Comparison of ENCODE assay signal across 2 cellular contexts in genomic region chr6:129871220-129871619, GRCh38.
TF ChIP-seq lines count a peak whose summit lies in the region.

No MANE protein-coding gene starts in this region.

TF ChIP-seq in HCT116, 20 proteins besides CTCF, POLR2A, EP300 and RAD21:
- TF ChIP-seq SIN3A (IDR thresholded peaks at IDR 0.05; ENCODE audit: low read depth) (no peak), POLR2AphosphoS5 (IDR thresholded peaks at IDR 0.05; ENCODE audit: low read depth, low read length) (no peak), EGR1 (IDR thresholded peaks at IDR 0.05; ENCODE audit: low read depth) (no peak), CEBPB (IDR thresholded peaks at IDR 0.05; ENCODE audit: low read depth) (no peak), EZH2 (IDR thresholded peaks at IDR 0.05) (no peak), FOSL1 (IDR thresholded peaks at IDR 0.05; ENCODE audit: low read depth) (no peak), ZBTB33 (IDR thresholded peaks at IDR 0.05; ENCODE audit: extremely low read depth, insufficient replicate concordance, low read length) (no peak), MAX (IDR thresholded peaks at IDR 0.05) (no peak), EZH2phosphoT487 (IDR thresholded peaks at IDR 0.05; ENCODE audit: borderline replicate concordance) (no peak), CBX3 (IDR thresholded peaks at IDR 0.05; ENCODE audit: low read depth) (no peak), SRF (IDR thresholded peaks at IDR 0.05; ENCODE audit: low read depth) (no peak), ATF3 (IDR thresholded peaks at IDR 0.05) (no peak), SP1 (IDR thresholded peaks at IDR 0.05; ENCODE audit: low read depth) (no peak), ZFX (IDR thresholded peaks at IDR 0.05) (no peak), ZNF274 (IDR thresholded peaks at IDR 0.05; ENCODE audit: low read depth, low read length) (no peak), YY1 (IDR thresholded peaks at IDR 0.05; ENCODE audit: extremely low read depth, insufficient replicate concordance, low read depth, low read length) (no peak), JUND (IDR thresholded peaks at IDR 0.05) (no peak)

TF ChIP-seq in WTC11, 78 proteins besides CTCF, POLR2A, EP300 and RAD21:
- TF ChIP-seq TCF7 (CRISPR knock-in tag; IDR thresholded peaks at IDR 0.05; ENCODE audit: low read depth) (no peak), PREB (CRISPR knock-in tag; IDR thresholded peaks at IDR 0.05; ENCODE audit: borderline replicate concordance) (no peak), ESRRA (CRISPR knock-in tag; IDR thresholded peaks at IDR 0.05; ENCODE audit: borderline replicate concordance) (no peak), ETV6 (CRISPR knock-in tag; IDR thresholded peaks at IDR 0.05) (no peak), ZSCAN18 (CRISPR knock-in tag; IDR thresholded peaks at IDR 0.05) (no peak), IRF1 (CRISPR knock-in tag; IDR thresholded peaks at IDR 0.05) (no peak), ZNF219 (CRISPR knock-in tag; IDR thresholded peaks at IDR 0.05; ENCODE audit: borderline replicate concordance) (no peak), ZNF232 (CRISPR knock-in tag; IDR thresholded peaks at IDR 0.05) (no peak), TEAD4 (CRISPR knock-in tag; IDR thresholded peaks at IDR 0.05) (no peak), ARID4B (CRISPR knock-in tag; IDR thresholded peaks at IDR 0.05; ENCODE audit: borderline replicate concordance) (no peak), MYBL2 (CRISPR knock-in tag; IDR thresholded peaks at IDR 0.05) (no peak), NFE2L1 (CRISPR knock-in tag; IDR thresholded peaks at IDR 0.05) (no peak)
